In genomic region chr7:16933296-16934248, GRCh38 we compare ENCODE assay signal across 13 cellular contexts. TPM values are rescaled to one million over a fixed set of nuclear protein-coding genes. Genes with fewer than 3 reads are reported as not detected.
DNase-seq lines count a peak whose midpoint lies in the region; ATAC-seq and TF ChIP-seq lines count a peak whose summit lies in the region.
"Had no signal": no experiment of that assay in that cellular context is flagged by ENCODE, and none has a peak within 500 bp of the region (broad histone marks: within the 10 kb centered on the region; RNA-seq: fewer than 3 reads in every experiment).

No MANE protein-coding gene starts in this region.

- CTCF ChIA-PET in WTC11 (lab: Charles Lee) = no interaction called here

- H3K27me3 ChIP-seq in neutrophil = no peaks in the 10 kb centered on the region
- H3K27me3 ChIP-seq: foreskin keratinocyte, Peyer's patch had no signal

- H3K27me3 Mint-ChIP-seq in activated naive CD8-positive, alpha-beta T cell = no peaks in the 10 kb centered on the region
- no peaks in the 10 kb centered on the region for H3K27me3 Mint-ChIP-seq in WTC11 (ENCODE audit: low read depth)

- no peaks in the 10 kb centered on the region for H3K36me3 ChIP-seq in neutrophil
- H3K36me3 ChIP-seq: Peyer's patch had no signal

- H3K4me1 ChIP-seq in neutrophil (ENCODE audit: control insufficient read depth in 1 of 2, insufficient read depth in 1 of 2, low read depth in 1 of 2, low read length in 1 of 2) = peaks cover 27 to 36% of the 10 kb centered on the region in 2 experiments

- no peak for TF ChIP-seq CTCF in neutrophil (IDR thresholded peaks at IDR 0.05)
- TF ChIP-seq CTCF in WTC11 (IDR thresholded peaks at IDR 0.05) = no peak

- H3K36me3 Mint-ChIP-seq in activated naive CD8-positive, alpha-beta T cell = peaks cover 2% of the 10 kb centered on the region
- H3K36me3 Mint-ChIP-seq in WTC11 = no peaks in the 10 kb centered on the region

- peak overlapping the region; percentile 16 for H3K27ac Mint-ChIP-seq in activated naive CD8-positive, alpha-beta T cell
- no peak overlapping the region for H3K27ac Mint-ChIP-seq in WTC11

- no peaks in the 10 kb centered on the region for H3K9me3 ChIP-seq in neutrophil
- H3K9me3 ChIP-seq: Peyer's patch had no signal

- H3K4me3 Mint-ChIP-seq in activated naive CD8-positive, alpha-beta T cell = peak overlapping the region; percentile 43
- H3K4me3 Mint-ChIP-seq in WTC11 = no peak overlapping the region

- H3K4me3 ChIP-seq in neutrophil (ENCODE audit: low read depth in 1 of 2, low read length in 1 of 2) = peak overlapping the region; percentile 9
- H3K4me3 ChIP-seq: Peyer's patch had no signal

- H3K27ac ChIP-seq in neutrophil = peak overlapping the region; percentile 74
- H3K27ac ChIP-seq: 22Rv1, foreskin keratinocyte, Peyer's patch had no signal

- H3K9me3 Mint-ChIP-seq in activated naive CD8-positive, alpha-beta T cell (ENCODE audit: low read depth) = no peaks in the 10 kb centered on the region
- no peaks in the 10 kb centered on the region for H3K9me3 Mint-ChIP-seq in WTC11

- ATAC-seq in WTC11 (no peak), GM19455 (IDR thresholded peaks at IDR 0.05; ENCODE audit: unreplicated experiment) (no peak)
- ATAC-seq: foreskin keratinocyte had no signal

- DNase-seq in NCI-H2029 (lab: John Stamatoyannopoulos, UW) (peak; percentile 7), NCI-H2029 treated with DMSO at 0.1 percent for 48 hours (lab: John Stamatoyannopoulos, UW) (no peak), NCI-H187 (lab: John Stamatoyannopoulos, UW) (peak; percentile 55 to 57), WTC11 (ENCODE audit: low spot score) (no peak), D341Med (ENCODE audit: low spot score) (no peak)
- DNase-seq: foreskin keratinocyte; Peyer's patch; stimulated activated CD4-positive, alpha-beta T cell treated with anti-CD3 and anti-CD28 coated beads, Interleukin-1b, Interleukin-23, amount 100 ng/mL, for 48 hours had no signal

- peaks cover 59% of the 10 kb centered on the region for H3K4me1 Mint-ChIP-seq in activated naive CD8-positive, alpha-beta T cell (ENCODE audit: low read depth)
- no peaks in the 10 kb centered on the region for H3K4me1 Mint-ChIP-seq in WTC11

- POLR2A ChIA-PET in WTC11 (lab: Charles Lee) = no interaction called here

TF ChIP-seq in WTC11, 78 proteins besides CTCF, POLR2A, EP300 and RAD21:
- TF ChIP-seq NFE2L1 (CRISPR knock-in tag; IDR thresholded peaks at IDR 0.05) = no peak
- TF ChIP-seq E2F4 (CRISPR knock-in tag; IDR thresholded peaks at IDR 0.05; ENCODE audit: borderline replicate concordance, low read depth) = no peak

RNA-seq across cellular contexts. Expression of gene AGR3, which starts 51.8 kb away (rescaled TPM):
- total RNA-seq in WTC11 (2021) = not detected in 3 replicates
- total RNA-seq: activated CD8-positive, alpha-beta memory T cell treated with anti-CD3 and anti-CD28 coated beads for 36 hours; foreskin keratinocyte had no signal

Comparison
In these comparisons a context has a peak if more than half of its experiments do, and no peak if none do; other contexts are left out.
1. DNase-seq: peak in NCI-H2029 (single experiment) and NCI-H187 (2 of 2); none in NCI-H2029 treated with DMSO at 0.1 percent for 48 hours (single experiment), WTC11 (single experiment) and D341Med (single experiment).